Comparison of ENCODE assay signal across 19 cellular contexts in genomic region chr5:136086776-136087566, GRCh38. TPM values are rescaled to one million over a fixed set of nuclear protein-coding genes. Genes with fewer than 3 reads are reported as not detected.
A peak's percentile ranks its signal among the peaks of the same experiment; 100 is the strongest.
DNase-seq lines count a peak whose midpoint lies in the region; ATAC-seq, FAIRE-seq and TF ChIP-seq lines count a peak whose summit lies in the region.
"Had no signal": no experiment of that assay in that cellular context is flagged by ENCODE, and none has a peak within 500 bp of the region (broad histone marks: within the 10 kb centered on the region; RNA-seq: fewer than 3 reads in every experiment).

No MANE protein-coding gene starts in this region.

- H3K9me2 ChIP-seq in SK-N-SH: no peaks in the 10 kb centered on the region

- TF ChIP-seq CTCF in HepG2 (CRISPR knock-in tag; IDR thresholded peaks at IDR 0.05): no peak
- no peak for TF ChIP-seq CTCF in right lobe of liver (IDR thresholded peaks at IDR 0.05)
- TF ChIP-seq CTCF in brain (conservative IDR thresholded peaks at IDR 0.05): no peak
- TF ChIP-seq CTCF in gastroesophageal sphincter (IDR thresholded peaks at IDR 0.05): no peak
- no peak for TF ChIP-seq CTCF in SK-N-SH (IDR thresholded peaks at IDR 0.05)

- H3K4me3 ChIP-seq in HepG2 (replicated peaks in 1 of 3; ENCODE audit: insufficient read depth in 1 of 3, low read depth in 2 of 3, low read length in 3 of 3) (no peak overlapping the region), right lobe of liver (no peak overlapping the region), gastroesophageal sphincter (no peak overlapping the region), SK-N-SH (ENCODE audit: low read depth in 2 of 2, low read length in 1 of 2) (no peak overlapping the region)

- no peaks in the 10 kb centered on the region for H3F3A ChIP-seq in SK-N-SH (replicated peaks; ENCODE audit: insufficient read depth)

- peak overlapping the region in 3 of 5 experiments; percentile 5 to 17 (median 9) for H3K4me3 Mint-ChIP-seq in brain
- H3K4me3 Mint-ChIP-seq: CD8-positive, alpha-beta T cell had no signal

- H3K27ac ChIP-seq in HepG2 (ENCODE audit: extremely low read length, insufficient read depth, low read length): no peak overlapping the region
- H3K27ac ChIP-seq in right lobe of liver: no peak overlapping the region
- peak overlapping the region in 3 of 4 donors; percentile 68 to 77 (median 73) for H3K27ac ChIP-seq in gastroesophageal sphincter
- H3K27ac ChIP-seq in SK-N-SH (ENCODE audit: low read depth in 2 of 2, low read length in 1 of 2): no peak overlapping the region
- H3K27ac ChIP-seq: KMS-11 had no signal

- in situ Hi-C loops in HepG2 (cut with HindIII; ENCODE audit: extremely low pct_ligation_motif_present, low pct_unique_long_range_greater_than_20kb): no loop called here

- H3K9me3 ChIP-seq in HepG2 (ENCODE audit: low read length): no peaks in the 10 kb centered on the region
- H3K9me3 ChIP-seq in right lobe of liver: no peaks in the 10 kb centered on the region
- no peaks in the 10 kb centered on the region for H3K9me3 ChIP-seq in gastroesophageal sphincter
- no peaks in the 10 kb centered on the region for H3K9me3 ChIP-seq in SK-N-SH
- H3K9me3 ChIP-seq: Caco-2 had no signal

- H3K27ac Mint-ChIP-seq in brain: peak overlapping the region in 3 of 5 experiments; percentile 28 to 81 (median 80)
- H3K27ac Mint-ChIP-seq: CD8-positive, alpha-beta T cell had no signal

- BruUV-seq in HepG2 (replicated peaks; lab: Mats Ljungman, UMichigan): no TSS peak

- H3K36me3 Mint-ChIP-seq in brain: no peaks in the 10 kb centered on the region
- H3K36me3 Mint-ChIP-seq: CD8-positive, alpha-beta T cell had no signal

- POLR2A ChIA-PET in HepG2 (lab: Yijun Ruan, JAX) (no interaction called here), SK-N-SH (lab: Yijun Ruan, JAX) (no interaction called here)

- intact Hi-C loops in HepG2 (cut with micrococcal nuclease; ENCODE audit: unreplicated experiment) (no loop called here), right lobe of liver (cut with DNase I) (no loop called here)

- TF ChIP-seq POLR2A in HepG2 (IDR thresholded peaks at IDR 0.05; ENCODE audit: insufficient read depth in 1 of 2, low read depth in 2 of 2, low read length in 2 of 2): no peak
- TF ChIP-seq POLR2A in right lobe of liver (IDR thresholded peaks at IDR 0.05): no peak
- no peak for TF ChIP-seq POLR2A in gastroesophageal sphincter (IDR thresholded peaks at IDR 0.05)

- DNase-seq in HepG2 (ENCODE audit: low spot score) (no peak), right lobe of liver (no peak), NCI-H2171 (lab: John Stamatoyannopoulos, UW) (no peak), SK-N-SH (no peak)
- DNase-seq: C1 segment of cervical spinal cord; Caco-2; CD8-positive, alpha-beta T cell; H7; MM.1S; NCI-H2029; NCI-H526 treated with DMSO at 0.1 percent for 48 hours; SHP77 treated with DMSO at 0.1 percent for 48 hours had no signal

- CTCF ChIA-PET in HepG2 (lab: Yijun Ruan, JAX; ENCODE audit: low intra/inter-chr PET ratio, low total read pairs): no interaction called here
- CTCF ChIA-PET in SK-N-SH (lab: Yijun Ruan, JAX): interaction anchor here (1.0 kb wide), 1 partner anchor 683 kb away, joined by 3 read pairs; no protein-coding TSS in a partner anchor

- TF ChIP-seq RAD21 in HepG2 (CRISPR knock-in tag; IDR thresholded peaks at IDR 0.05) (no peak), SK-N-SH (IDR thresholded peaks at IDR 0.05; ENCODE audit: low read length) (no peak)

- H2AFZ ChIP-seq in HepG2 (ENCODE audit: low read length): no peak overlapping the region
- no peak overlapping the region for H2AFZ ChIP-seq in SK-N-SH (ENCODE audit: low read depth)

- H3K9me3 Mint-ChIP-seq in brain: no peaks in the 10 kb centered on the region
- H3K9me3 Mint-ChIP-seq: CD8-positive, alpha-beta T cell had no signal

- H3K4me2 ChIP-seq in HepG2 (ENCODE audit: low read depth, low read length) (no peak overlapping the region), SK-N-SH (no peak overlapping the region)
- H3K4me2 ChIP-seq: KMS-11 had no signal

- H3K36me3 ChIP-seq in HepG2 (replicated peaks in 1 of 2; ENCODE audit: control insufficient read depth in 1 of 2, insufficient read depth in 2 of 2, low read length in 2 of 2) (no peaks in the 10 kb centered on the region), right lobe of liver (no peaks in the 10 kb centered on the region), gastroesophageal sphincter (no peaks in the 10 kb centered on the region), SK-N-SH (replicated peaks in 1 of 2; ENCODE audit: control insufficient read depth in 1 of 2, insufficient read depth in 2 of 2, low read length in 1 of 2) (no peaks in the 10 kb centered on the region)

- 94% methylated on average over 5 of the region's 5 CpGs for WGBS in HepG2 (ENCODE audit: low lambda C conversion rate)
- 78% methylated on average over 5 of the region's 5 CpGs for WGBS in right lobe of liver (ENCODE audit: insufficient coverage, low coverage, low lambda C conversion rate, missing lambda C conversion rate)
- WGBS in gastroesophageal sphincter (ENCODE audit: low coverage in 1 of 2), 2 donors: 60 to 69% methylated on average over 5 of the region's 5 CpGs
- WGBS in SK-N-SH (ENCODE audit: low lambda C conversion rate): 87% methylated on average over 5 of the region's 5 CpGs

- TF ChIP-seq EP300 in HepG2 (IDR thresholded peaks at IDR 0.05; ENCODE audit: low read depth in 2 of 2, low read length in 2 of 2) (no peak), HepG2 (CRISPR knock-in tag; IDR thresholded peaks at IDR 0.05; ENCODE audit: borderline replicate concordance) (no peak), gastroesophageal sphincter (IDR thresholded peaks at IDR 0.05) (no peak), SK-N-SH (IDR thresholded peaks at IDR 0.05; ENCODE audit: borderline replicate concordance in 1 of 2, low read depth in 1 of 2, low read length in 1 of 2) (no peak)

- no peaks in the 10 kb centered on the region for H3K79me2 ChIP-seq in HepG2 (ENCODE audit: insufficient read depth, low read length)
- no peaks in the 10 kb centered on the region for H3K79me2 ChIP-seq in SK-N-SH (ENCODE audit: insufficient read depth)

- no peak overlapping the region for H3K9ac ChIP-seq in HepG2 (ENCODE audit: insufficient read depth, low read depth, low read length)
- H3K9ac ChIP-seq in SK-N-SH: no peak overlapping the region
- H3K9ac ChIP-seq: KMS-11 had no signal

- H3K4me1 Mint-ChIP-seq in brain: peaks cover 4% of the 10 kb centered on the region

- H3K27me3 Mint-ChIP-seq in brain: peaks cover 13% of the 10 kb centered on the region

- ATAC-seq in HepG2 (no peak), right lobe of liver (no peak), gastroesophageal sphincter (no peak), HG02678 (IDR thresholded peaks at IDR 0.05; ENCODE audit: unreplicated experiment) (no peak)
- ATAC-seq: CD8-positive, alpha-beta T cell; Panc1 had no signal

- no peak for FAIRE-seq in HepG2 (lab: Jason Lieb, UNC)
- FAIRE-seq: G401.6 had no signal

- no peaks in the 10 kb centered on the region for H4K20me1 ChIP-seq in HepG2 (ENCODE audit: insufficient read depth, low read length)
- no peaks in the 10 kb centered on the region for H4K20me1 ChIP-seq in SK-N-SH (ENCODE audit: insufficient read depth)

- peaks cover 22% of the 10 kb centered on the region for H3K4me1 ChIP-seq in HepG2 (ENCODE audit: insufficient read depth, low read length)
- peaks cover 0 to 13% (median 0%) of the 10 kb centered on the region in 4 donors for H3K4me1 ChIP-seq in right lobe of liver
- H3K4me1 ChIP-seq in gastroesophageal sphincter: peaks cover 0 to 46% (median 11%) of the 10 kb centered on the region in 3 donors
- H3K4me1 ChIP-seq in SK-N-SH (ENCODE audit: control insufficient read depth in 1 of 2, insufficient read depth in 2 of 2, low read depth in 1 of 2, low read length in 1 of 2): no peaks in the 10 kb centered on the region; a peak in 1 of 4 replicates

- H3K27me3 ChIP-seq in HepG2 (ENCODE audit: control insufficient read depth in 1 of 2, insufficient read depth in 2 of 2, low read length in 2 of 2) (no peaks in the 10 kb centered on the region), right lobe of liver (no peaks in the 10 kb centered on the region), gastroesophageal sphincter (no peaks in the 10 kb centered on the region), SK-N-SH (ENCODE audit: insufficient read depth) (no peaks in the 10 kb centered on the region)

RNA-seq across cellular contexts. Expression of gene SMAD5, which starts 45.7 kb away (rescaled TPM):
- total RNA-seq in HepG2 (2016; rRNA removed; fragmentation: Illumina TruSeq; extraction: Trizol) (48.5 and 81.0 TPM in 2 replicates), right lobe of liver (10 to 100 TPM; 19.2 to 49.2 (median 30.6) TPM), gastroesophageal sphincter (10 to 100 TPM; 35.6 to 62.7 (median 51.7) TPM)
- 58.3 and 63.0 TPM in 2 replicates for total RNA-seq in HepG2 (2016; cell fraction: cytosol; rRNA removed; fragmentation: Illumina TruSeq; extraction: Trizol; ENCODE audit: low read depth)
- total RNA-seq in HepG2 (2016; cell fraction: insoluble cytoplasmic fraction; rRNA removed; fragmentation: Illumina TruSeq; extraction: Trizol): 49.9 and 76.4 TPM in 2 replicates
- 32.5 and 33.6 TPM in 2 replicates for total RNA-seq in HepG2 (2016; cell fraction: membrane; rRNA removed; fragmentation: Illumina TruSeq; extraction: Trizol)
- 50.6 and 52.2 TPM in 2 replicates for total RNA-seq in HepG2 (2016; cell fraction: nucleus; rRNA removed; fragmentation: Illumina TruSeq; extraction: Trizol)
- polyA plus RNA-seq in HepG2 (2011; rRNA removed) (27.2 and 30.0 TPM in 2 replicates), brain (ENCODE audit: insufficient read depth, low read depth, low replicate concordance) (12.8 TPM), SK-N-SH (2012; rRNA removed) (26.9 and 36.1 TPM in 2 replicates)
- polyA plus RNA-seq in HepG2 (2011; cell fraction: cytosol; rRNA removed): 13.9 and 22.3 TPM in 2 replicates
- polyA plus RNA-seq in HepG2 (2011; cell fraction: nucleus; rRNA removed): 25.7 and 30.1 TPM in 2 replicates
- polyA plus RNA-seq in HepG2 (2012): 18.8 and 19.5 TPM in 2 replicates
- 1.1 and 1.2 TPM in 2 replicates for polyA plus RNA-seq in HepG2 (2016; cell fraction: cytosol; fragmentation: Illumina TruSeq; extraction: Trizol; ENCODE audit: low read depth)
- 30.1 and 33.0 TPM in 2 replicates for polyA plus RNA-seq in HepG2 (2016; cell fraction: insoluble cytoplasmic fraction; fragmentation: Illumina TruSeq; extraction: Trizol; ENCODE audit: low read depth)
- 3.2 and 3.4 TPM in 2 replicates for polyA plus RNA-seq in HepG2 (2016; cell fraction: membrane; fragmentation: Illumina TruSeq; extraction: Trizol; ENCODE audit: low read depth)
- polyA plus RNA-seq in HepG2 (2016; cell fraction: nucleus; fragmentation: Illumina TruSeq; extraction: Trizol; ENCODE audit: insufficient read depth, low read depth): 21.9 and 22.9 TPM in 2 replicates
- 56.3 and 87.9 TPM in 2 replicates for polyA minus RNA-seq in HepG2 (2011; rRNA and poly(A)+ RNA removed; ENCODE audit: low replicate concordance)
- polyA minus RNA-seq in HepG2 (2011; cell fraction: cytosol; rRNA and poly(A)+ RNA removed): 43.4 and 52.4 TPM in 2 replicates
- polyA minus RNA-seq in HepG2 (2011; cell fraction: nucleus; rRNA and poly(A)+ RNA removed): 111 and 120 TPM in 2 replicates
- 30.7 and 35.1 TPM in 2 replicates for polyA plus RNA-seq in SK-N-SH (2012; cell fraction: cytosol; rRNA removed)
- 22.5 and 37.2 TPM in 2 replicates for polyA plus RNA-seq in SK-N-SH (2012; cell fraction: nucleus; rRNA removed)

RNA-seq across cellular contexts. Expression of gene TGFBI, which starts 58.2 kb away (rescaled TPM):
- total RNA-seq in HepG2 (2016; rRNA removed; fragmentation: Illumina TruSeq; extraction: Trizol) (138 and 275 TPM in 2 replicates), right lobe of liver (100 to 1,000 TPM in 3 of 6 experiments, 10 to 100 TPM in 3; 30.7 to 143 (median 87.2) TPM), gastroesophageal sphincter (100 to 1,000 TPM in 3 of 4 donors, 10 to 100 TPM in 1; 29.0 to 159 (median 112) TPM)
- total RNA-seq in HepG2 (2016; cell fraction: cytosol; rRNA removed; fragmentation: Illumina TruSeq; extraction: Trizol; ENCODE audit: low read depth): 50.3 and 55.8 TPM in 2 replicates
- total RNA-seq in HepG2 (2016; cell fraction: insoluble cytoplasmic fraction; rRNA removed; fragmentation: Illumina TruSeq; extraction: Trizol): 131 and 276 TPM in 2 replicates
- total RNA-seq in HepG2 (2016; cell fraction: membrane; rRNA removed; fragmentation: Illumina TruSeq; extraction: Trizol): 113 and 131 TPM in 2 replicates
- total RNA-seq in HepG2 (2016; cell fraction: nucleus; rRNA removed; fragmentation: Illumina TruSeq; extraction: Trizol): 247 and 314 TPM in 2 replicates
- polyA plus RNA-seq in HepG2 (2011; rRNA removed) (441 and 457 TPM in 2 replicates), brain (ENCODE audit: insufficient read depth, low read depth, low replicate concordance) (10.4 TPM), SK-N-SH (2012; rRNA removed) (2,247 and 2,678 TPM in 2 replicates)
- 304 and 337 TPM in 2 replicates for polyA plus RNA-seq in HepG2 (2011; cell fraction: cytosol; rRNA removed)
- polyA plus RNA-seq in HepG2 (2011; cell fraction: nucleus; rRNA removed): 658 and 897 TPM in 2 replicates
- 309 and 371 TPM in 2 replicates for polyA plus RNA-seq in HepG2 (2012)
- 43.1 and 46.7 TPM in 2 replicates for polyA plus RNA-seq in HepG2 (2016; cell fraction: cytosol; fragmentation: Illumina TruSeq; extraction: Trizol; ENCODE audit: low read depth)
- polyA plus RNA-seq in HepG2 (2016; cell fraction: insoluble cytoplasmic fraction; fragmentation: Illumina TruSeq; extraction: Trizol; ENCODE audit: low read depth): 120 and 134 TPM in 2 replicates
- polyA plus RNA-seq in HepG2 (2016; cell fraction: membrane; fragmentation: Illumina TruSeq; extraction: Trizol; ENCODE audit: low read depth): 83.1 and 98.3 TPM in 2 replicates
- 385 and 414 TPM in 2 replicates for polyA plus RNA-seq in HepG2 (2016; cell fraction: nucleus; fragmentation: Illumina TruSeq; extraction: Trizol; ENCODE audit: insufficient read depth, low read depth)
- 25.5 and 364 TPM in 2 replicates for polyA minus RNA-seq in HepG2 (2011; rRNA and poly(A)+ RNA removed; ENCODE audit: low replicate concordance)
- polyA minus RNA-seq in HepG2 (2011; cell fraction: cytosol; rRNA and poly(A)+ RNA removed): 249 and 302 TPM in 2 replicates
- 204 and 216 TPM in 2 replicates for polyA minus RNA-seq in HepG2 (2011; cell fraction: nucleus; rRNA and poly(A)+ RNA removed)
- polyA plus RNA-seq in SK-N-SH (2012; cell fraction: cytosol; rRNA removed): 1,829 and 2,247 TPM in 2 replicates
- polyA plus RNA-seq in SK-N-SH (2012; cell fraction: nucleus; rRNA removed): 2,574 and 3,187 TPM in 2 replicates
- total RNA-seq: OCI-LY7 had no signal

Comparison
In these comparisons a context has a peak if more than half of its experiments do, and no peak if none do; other contexts are left out.
1. H3K27ac ChIP-seq: peak in gastroesophageal sphincter (3 of 4); none in HepG2 (single experiment), right lobe of liver (0 of 3) and SK-N-SH (0 of 2).